ENCODE assay signal across 8 cellular contexts in the genomic region with DNA sequence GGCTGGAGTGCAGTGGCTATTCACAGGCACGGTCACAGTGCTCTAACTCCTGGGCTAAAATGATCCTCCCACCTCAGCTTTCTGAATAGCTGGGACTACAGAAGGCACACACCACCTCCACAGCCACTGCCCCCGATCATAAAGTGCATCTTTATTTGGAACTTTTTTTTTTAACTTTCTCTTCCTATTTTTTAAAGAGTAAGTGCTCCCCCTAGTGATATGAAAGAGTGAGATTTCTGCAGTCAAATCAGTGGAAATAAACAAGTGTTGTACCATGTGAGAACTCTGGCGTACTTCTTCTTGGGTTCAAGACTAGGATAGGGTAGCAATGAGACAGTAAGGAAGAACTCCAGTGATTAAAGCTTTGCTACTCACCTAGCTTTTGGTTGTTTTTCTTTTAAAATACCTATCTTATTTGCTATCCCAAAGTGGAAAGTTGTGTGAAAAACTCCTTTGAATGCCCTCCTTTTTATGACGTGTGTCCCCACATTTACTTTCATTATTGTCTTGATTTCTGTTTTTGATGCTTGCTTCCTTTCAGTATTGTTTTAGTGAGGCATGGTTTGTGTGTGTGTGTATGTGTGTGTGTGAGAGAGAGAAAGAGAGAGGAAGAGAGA. TPM values are rescaled to one million over a fixed set of nuclear protein-coding genes. Genes with fewer than 3 reads are reported as not detected.
DNase-seq lines count a peak whose midpoint lies in the region; ATAC-seq lines count a peak whose summit lies in the region.

No MANE protein-coding gene starts in this region.

- ATAC-seq in HG02884 (IDR thresholded peaks at IDR 0.05; ENCODE audit: unreplicated experiment) (peak; percentile 63), left cardiac atrium (peak; percentile 38 to 55), GM18873 (IDR thresholded peaks at IDR 0.05; ENCODE audit: low FRiP score, unreplicated experiment) (no peak)
- peak; percentile 82 for ATAC-seq in stimulated activated effector memory CD8-positive, alpha-beta T cell treated with anti-CD3 and anti-CD28 coated beads, Interleukin-12 subunit alpha, Interleukin-12 subunit beta, amount 100 ng/mL, for 72 hours

- peak overlapping the region; percentile 51 for H3K4me3 Mint-ChIP-seq in stimulated activated effector memory CD8-positive, alpha-beta T cell treated with anti-CD3 and anti-CD28 coated beads, Interleukin-12 subunit alpha, Interleukin-12 subunit beta, amount 100 ng/mL, for 72 hours

- peak overlapping the region; percentile 4 for H3K27ac Mint-ChIP-seq in stimulated activated effector memory CD8-positive, alpha-beta T cell treated with anti-CD3 and anti-CD28 coated beads, Interleukin-12 subunit alpha, Interleukin-12 subunit beta, amount 100 ng/mL, for 72 hours

- no peaks in the 10 kb centered on the region for H3K9me3 ChIP-seq in adipocyte (ENCODE audit: control insufficient read depth, low read length)

- DNase-seq in AG08395 (ENCODE audit: low spot score) (peak; percentile 51), GM04504 (ENCODE audit: low read depth) (peak; percentile 12), NCI-H446 treated with DMSO at 0.1 percent for 48 hours (lab: John Stamatoyannopoulos, UW) (peak; percentile 34), adipocyte (ENCODE audit: low read depth) (peak; percentile 86), left cardiac atrium (no peak)
- DNase-seq in stimulated activated effector memory CD8-positive, alpha-beta T cell treated with anti-CD3 and anti-CD28 coated beads, Interleukin-12 subunit alpha, Interleukin-12 subunit beta, amount 100 ng/mL, for 72 hours (ENCODE audit: low spot score in 2 of 2): no peak

- intact Hi-C loops in left cardiac atrium (cut with DNase I): loop anchor here in 1 of 2 donors (2.0 kb wide), 1 partner anchor 144 kb away; no protein-coding TSS in a partner anchor

- H3K36me3 ChIP-seq in adipocyte (ENCODE audit: control insufficient read depth, insufficient read depth, low read length, severe bottlenecking): no peaks in the 10 kb centered on the region

- H3K4me1 ChIP-seq in adipocyte (ENCODE audit: control insufficient read depth, insufficient read depth, low read length): no peaks in the 10 kb centered on the region

- peak overlapping the region; percentile 54 for H3K9ac ChIP-seq in adipocyte (ENCODE audit: low read length)

- H3K27me3 ChIP-seq in adipocyte (replicated peaks; ENCODE audit: control insufficient read depth, insufficient read depth, low read length): no peaks in the 10 kb centered on the region

- peak overlapping the region; percentile 61 for H3K4me3 ChIP-seq in adipocyte (ENCODE audit: low read length)

- H3K36me3 Mint-ChIP-seq in stimulated activated effector memory CD8-positive, alpha-beta T cell treated with anti-CD3 and anti-CD28 coated beads, Interleukin-12 subunit alpha, Interleukin-12 subunit beta, amount 100 ng/mL, for 72 hours: no peaks in the 10 kb centered on the region

- no peaks in the 10 kb centered on the region for H3K9me3 Mint-ChIP-seq in stimulated activated effector memory CD8-positive, alpha-beta T cell treated with anti-CD3 and anti-CD28 coated beads, Interleukin-12 subunit alpha, Interleukin-12 subunit beta, amount 100 ng/mL, for 72 hours

- peaks cover 15% of the 10 kb centered on the region for H3K4me1 Mint-ChIP-seq in stimulated activated effector memory CD8-positive, alpha-beta T cell treated with anti-CD3 and anti-CD28 coated beads, Interleukin-12 subunit alpha, Interleukin-12 subunit beta, amount 100 ng/mL, for 72 hours

RNA-seq across cellular contexts. Expression of a gene that starts 6.6 kb away (rescaled TPM):
- total RNA-seq in left cardiac atrium: under 1 TPM; 0.18 to 0.29 TPM

RNA-seq across cellular contexts. Expression of a gene that starts 51.4 kb away (rescaled TPM):
- total RNA-seq in left cardiac atrium: 10 to 100 TPM; 58.7 to 63.3 TPM

Comparison
In these comparisons a context has a peak if more than half of its experiments do, and no peak if none do; other contexts are left out.
1. DNase-seq: peak in AG08395 (single experiment), GM04504 (single experiment), NCI-H446 treated with DMSO at 0.1 percent for 48 hours (single experiment) and adipocyte (single experiment); none in left cardiac atrium (single experiment) and stimulated activated effector memory CD8-positive, alpha-beta T cell treated with anti-CD3 and anti-CD28 coated beads, Interleukin-12 subunit alpha, Interleukin-12 subunit beta, amount 100 ng/mL, for 72 hours (0 of 2).